ENCODE assay signal across 8 cellular contexts in the genomic region with DNA sequence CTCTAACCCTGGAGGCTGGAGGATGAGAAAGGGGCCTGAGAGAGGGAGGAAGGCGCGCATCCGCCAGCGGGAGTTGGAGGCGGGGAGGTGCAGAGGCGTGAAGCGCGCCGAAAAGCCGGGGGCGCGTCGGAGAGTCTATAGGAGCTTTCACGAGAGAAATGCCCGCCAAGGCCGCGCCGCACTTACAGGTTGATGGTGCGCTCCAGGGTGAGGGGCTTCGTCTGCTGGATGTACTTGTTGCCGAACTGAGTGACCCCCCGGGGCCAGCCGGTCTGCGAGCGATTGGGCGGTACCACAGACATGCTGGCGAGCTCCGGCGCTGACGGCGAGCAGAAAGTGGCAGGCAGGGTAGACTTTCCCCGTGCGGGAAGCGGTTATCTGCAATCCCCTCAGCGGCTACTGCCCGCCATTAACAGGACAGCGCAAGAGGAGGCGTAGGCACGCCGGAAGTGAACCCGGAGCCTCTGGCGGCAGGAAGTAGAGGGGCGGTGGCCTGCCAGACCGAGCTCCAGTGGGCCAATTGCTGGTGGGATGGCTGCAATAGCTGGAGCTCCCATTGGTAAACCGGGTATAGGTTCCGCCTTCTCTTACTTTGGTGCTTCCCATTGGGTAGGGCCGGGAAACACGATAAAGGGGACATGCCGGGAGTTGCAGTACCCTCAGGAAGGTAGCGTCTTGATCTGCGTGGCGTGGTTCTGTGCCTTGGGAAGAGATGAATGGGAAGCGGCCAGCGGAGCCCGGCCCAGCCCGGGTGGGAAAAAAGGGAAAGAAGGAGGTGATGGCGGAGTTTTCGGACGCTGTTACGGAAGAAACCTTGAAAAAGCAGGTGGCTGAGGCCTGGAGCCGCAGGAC. TPM values are rescaled to one million over a fixed set of nuclear protein-coding genes. Genes with fewer than 3 reads are reported as not detected.
DNase-seq lines count a peak whose midpoint lies in the region; ATAC-seq and TF ChIP-seq lines count a peak whose summit lies in the region.

A gene (minus strand): TSS at position 432 of the 852 bp plus-strand sequence. CDS start 130 bp downstream, at position 302.
A gene (plus strand): TSS at position 654 of the 852 bp plus-strand sequence. CDS start 59 bp downstream, at position 713.

- TF ChIP-seq CTCF in LNCaP clone FGC (IDR thresholded peaks at IDR 0.05; ENCODE audit: control insufficient read depth, extremely low read depth, insufficient read depth) (no peak), RWPE1 (conservative IDR thresholded peaks at IDR 0.05; ENCODE audit: low read depth) (no peak)

- H3K4me3 Mint-ChIP-seq in activated T-helper 17 cell treated with anti-CD3 and anti-CD28 coated beads, Interleukin-2, amount 50 U/mL, for 72 hours, result peak within 1 kb of the TSS; percentile 88
- peak within 1 kb of the TSS; percentile 89 to 99 (median 99) for H3K4me3 Mint-ChIP-seq in naive B cell
- peak within 1 kb of the TSS; percentile 93 for H3K4me3 Mint-ChIP-seq in stimulated activated memory B cell treated with anti-CD40 and anti-IgM and Interleukin-4, amounts not matched to agents 10 μg/mL and 1 μg/mL and 100 μg/mL, for 72 hours

- ATAC-seq in activated T-helper 17 cell treated with anti-CD3 and anti-CD28 coated beads, Interleukin-2, amount 50 U/mL, for 72 hours (replicated peaks), result peak; percentile 95
- ATAC-seq in naive B cell (ENCODE audit: low read depth in 2 of 2), result peak; percentile 97
- ATAC-seq in stimulated activated memory B cell treated with anti-CD40 and anti-IgM and Interleukin-4, amounts not matched to agents 10 μg/mL and 1 μg/mL and 100 μg/mL, for 72 hours, result peak; percentile 100

- peaks cover 92% of the 10 kb centered on the region for H3K36me3 Mint-ChIP-seq in activated T-helper 17 cell treated with anti-CD3 and anti-CD28 coated beads, Interleukin-2, amount 50 U/mL, for 72 hours (ENCODE audit: low read depth)
- H3K36me3 Mint-ChIP-seq in naive B cell, result peaks cover 14 to 18% of the 10 kb centered on the region in 2 donors
- peaks cover 27% of the 10 kb centered on the region for H3K36me3 Mint-ChIP-seq in stimulated activated memory B cell treated with anti-CD40 and anti-IgM and Interleukin-4, amounts not matched to agents 10 μg/mL and 1 μg/mL and 100 μg/mL, for 72 hours

- H3K27ac Mint-ChIP-seq in activated T-helper 17 cell treated with anti-CD3 and anti-CD28 coated beads, Interleukin-2, amount 50 U/mL, for 72 hours, result peak within 1 kb of the TSS; percentile 100
- peak within 1 kb of the TSS; percentile 84 to 96 (median 95) for H3K27ac Mint-ChIP-seq in naive B cell
- peak within 1 kb of the TSS; percentile 86 for H3K27ac Mint-ChIP-seq in stimulated activated memory B cell treated with anti-CD40 and anti-IgM and Interleukin-4, amounts not matched to agents 10 μg/mL and 1 μg/mL and 100 μg/mL, for 72 hours

- POLR2A ChIA-PET in RWPE1 (lab: Yijun Ruan, JAX; ENCODE audit: low non-redundant PET), result no interaction called here

- H3K4me3 ChIP-seq in LNCaP clone FGC (ENCODE audit: low read depth, low read length), result peak within 1 kb of the TSS; percentile 85

- CTCF ChIA-PET in RWPE1 (lab: Yijun Ruan, JAX), result interaction anchor here (0.5 to 0.7 kb wide), 2 partner anchors 16 to 395 kb away, joined by 3 to 4 read pairs; no protein-coding TSS in a partner anchor

- H3K4me1 Mint-ChIP-seq in activated T-helper 17 cell treated with anti-CD3 and anti-CD28 coated beads, Interleukin-2, amount 50 U/mL, for 72 hours, result peaks cover 39% of the 10 kb centered on the region
- peaks cover 26 to 37% (median 34%) of the 10 kb centered on the region in 3 donors for H3K4me1 Mint-ChIP-seq in naive B cell
- peaks cover 47% of the 10 kb centered on the region for H3K4me1 Mint-ChIP-seq in stimulated activated memory B cell treated with anti-CD40 and anti-IgM and Interleukin-4, amounts not matched to agents 10 μg/mL and 1 μg/mL and 100 μg/mL, for 72 hours

- H3K27me3 Mint-ChIP-seq in activated T-helper 17 cell treated with anti-CD3 and anti-CD28 coated beads, Interleukin-2, amount 50 U/mL, for 72 hours, result no peaks in the 10 kb centered on the region
- no peaks in the 10 kb centered on the region for H3K27me3 Mint-ChIP-seq in naive B cell
- H3K27me3 Mint-ChIP-seq in stimulated activated memory B cell treated with anti-CD40 and anti-IgM and Interleukin-4, amounts not matched to agents 10 μg/mL and 1 μg/mL and 100 μg/mL, for 72 hours, result no peaks in the 10 kb centered on the region

- H3K27ac ChIP-seq in RWPE1, result peak within 1 kb of the TSS; percentile 86

- DNase-seq in Daoy (ENCODE audit: low read depth) (peak; percentile 96), GOT3 (lab: John Stamatoyannopoulos, UW) (peak; percentile 64), LNCaP clone FGC (ENCODE audit: low read depth) (peak; percentile 95), RWPE1 (ENCODE audit: low spot score) (peak; percentile 99), fibroblast of gingiva (ENCODE audit: low read depth) (peak; percentile 97), naive B cell (peak; percentile 92)

- no peaks in the 10 kb centered on the region for H3K9me3 Mint-ChIP-seq in activated T-helper 17 cell treated with anti-CD3 and anti-CD28 coated beads, Interleukin-2, amount 50 U/mL, for 72 hours
- no peaks in the 10 kb centered on the region for H3K9me3 Mint-ChIP-seq in naive B cell
- H3K9me3 Mint-ChIP-seq in stimulated activated memory B cell treated with anti-CD40 and anti-IgM and Interleukin-4, amounts not matched to agents 10 μg/mL and 1 μg/mL and 100 μg/mL, for 72 hours, result no peaks in the 10 kb centered on the region

RNA-seq across cellular contexts. Expression of the first gene that starts in this region (rescaled TPM):
- 102 and 128 TPM in 2 replicates for total RNA-seq in Daoy (2014; rRNA removed; shearing (Covaris generic))
- 100 to 1,000 TPM; 262 to 288 TPM for total RNA-seq in activated T-helper 17 cell treated with anti-CD3 and anti-CD28 coated beads, Interleukin-2, amount 50 U/mL, for 72 hours
- 10 to 100 TPM; 61.6 to 83.9 (median 71.4) TPM for polyA plus RNA-seq in naive B cell (ENCODE audit: low read depth in 6 of 6)

RNA-seq across cellular contexts. Expression of the second gene that starts in this region (rescaled TPM):
- total RNA-seq in Daoy (2014; rRNA removed; shearing (Covaris generic)), result 61.5 and 152 TPM in 2 replicates
- 10 to 100 TPM; 28.8 to 59.9 TPM for total RNA-seq in activated T-helper 17 cell treated with anti-CD3 and anti-CD28 coated beads, Interleukin-2, amount 50 U/mL, for 72 hours
- polyA plus RNA-seq in naive B cell (ENCODE audit: low read depth in 6 of 6), result 10 to 100 TPM; 48.7 to 84.1 (median 69.7) TPM

Comparison
In these comparisons a context has a peak if more than half of its experiments do, and no peak if none do; other contexts are left out.
1. Peak in every context shown above with its lines: DNase-seq, ATAC-seq, H3K4me3 ChIP-seq and H3K27ac ChIP-seq.